23 cellular contexts compared by ENCODE assay signal in the genomic region with DNA sequence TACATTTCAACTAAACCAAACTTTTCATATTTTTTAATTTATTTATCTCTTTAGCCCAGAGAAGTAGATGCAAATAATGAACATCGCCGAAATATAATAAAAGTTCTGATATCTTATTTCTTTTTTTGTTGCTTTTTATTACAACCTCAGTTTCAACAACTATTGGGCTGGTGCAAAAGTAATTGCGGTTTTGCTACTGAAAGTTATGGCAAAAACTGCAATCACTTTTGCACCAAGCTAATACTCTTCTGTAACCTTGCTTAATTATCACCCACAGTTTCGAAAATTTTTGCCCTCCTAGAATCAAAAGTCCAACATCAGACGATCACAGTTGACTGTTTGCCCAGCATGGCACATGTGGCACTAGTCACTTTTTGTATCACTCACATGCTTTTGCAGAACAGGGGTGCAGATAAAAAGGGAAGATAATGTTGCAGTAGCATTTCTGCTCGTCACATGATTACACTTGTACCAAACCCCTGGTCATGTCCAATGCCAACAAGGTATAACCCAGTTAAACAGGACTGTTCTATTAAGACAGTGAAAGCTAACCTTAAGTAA.
DNase-seq lines count a peak whose midpoint lies in the region; ATAC-seq, FAIRE-seq and TF ChIP-seq lines count a peak whose summit lies in the region.
"Had no signal": no experiment of that assay in that cellular context is flagged by ENCODE, and none has a peak within 500 bp of the region (broad histone marks: within the 10 kb centered on the region; RNA-seq: fewer than 3 reads in every experiment).

No MANE protein-coding gene starts in this region.

- H3K27ac ChIP-seq in K562 (ENCODE audit: extremely low read depth, low read depth, low read length) = no peak overlapping the region
- H3K27ac ChIP-seq in kidney (ENCODE audit: low read depth in 2 of 2, low read length in 2 of 2) = no peak overlapping the region
- H3K27ac ChIP-seq in small intestine (ENCODE audit: low read depth in 1 of 2, low read length in 1 of 2) = no peak overlapping the region
- H3K27ac ChIP-seq: A549; BLaER1 treated with 17β-estradiol and CSF1 and Interleukin-3, amounts not matched to agents 10 nM and 100 nM had no signal

- POLR2A ChIA-PET in HEK293T (lab: Yijun Ruan, JAX) (no interaction called here), K562 (lab: Yijun Ruan, JAX) (no interaction called here)

- no peak for DNase-seq in HEK293T (ENCODE audit: extremely low spot score)
- no peak for DNase-seq in K562 (ENCODE audit: extremely low read depth in 1 of 4, low spot score in 3 of 4)
- DNase-seq in kidney = no peak
- DNase-seq in small intestine = peak; percentile 2
- no peak for DNase-seq in activated CD4-positive, alpha-beta T cell treated with anti-CD3 and anti-CD28 coated beads, Interleukin-2, amount 50 U/mL, for 1 hour
- no peak for DNase-seq in NCI-H2081 (lab: John Stamatoyannopoulos, UW)
- DNase-seq: 8988T; ACHN; AML-193; BE2C; Calu3; CD4-positive, alpha-beta memory T cell; COR-L47; DMS53; DMS79 treated with DMSO at 0.1 percent for 48 hours; GF-D8; GOT3 had no signal

- WGBS in K562 (ENCODE audit: insufficient coverage, low coverage, missing lambda C conversion rate) = 0% methylated on average over 6 of the region's 6 CpGs
- 48 to 75% (median 56%) methylated on average over 6 of the region's 6 CpGs for WGBS in small intestine, 3 donors

- ATAC-seq in K562 (no peak), HG03354 (IDR thresholded peaks at IDR 0.05; ENCODE audit: poor library complexity, severe bottlenecking, unreplicated experiment) (no peak)
- ATAC-seq: A549 had no signal

- no peak overlapping the region for H2AFZ ChIP-seq in K562 (ENCODE audit: low read depth, low read length)

- H3K27me3 ChIP-seq in K562 (ENCODE audit: control insufficient read depth in 2 of 2, insufficient read depth in 2 of 2, low read length in 2 of 2) (no peaks in the 10 kb centered on the region), small intestine (ENCODE audit: control insufficient read depth in 2 of 2, insufficient read depth in 2 of 2, low read length in 2 of 2) (no peaks in the 10 kb centered on the region)
- H3K27me3 ChIP-seq: BE2C; BLaER1 treated with 17β-estradiol and CSF1 and Interleukin-3, amounts not matched to agents 10 nM and 100 nM had no signal

- H3K79me2 ChIP-seq in K562 (ENCODE audit: control insufficient read depth, insufficient read depth, low read length) = no peaks in the 10 kb centered on the region

- TF ChIP-seq POLR2A in K562 (conservative IDR thresholded peaks at IDR 0.05) = no peak

- H3K9ac ChIP-seq in K562 (ENCODE audit: insufficient read depth in 1 of 2, low read depth in 2 of 2, low read length in 2 of 2) (no peak overlapping the region), kidney (ENCODE audit: low read length in 2 of 2) (no peak overlapping the region)
- H3K9ac ChIP-seq: BLaER1 treated with 17β-estradiol and CSF1 and Interleukin-3, amounts not matched to agents 10 nM and 100 nM had no signal

- H3K4me3 ChIP-seq in K562 = no peak overlapping the region
- H3K4me3 ChIP-seq in kidney (ENCODE audit: low read length in 2 of 2) = no peak overlapping the region
- no peak overlapping the region for H3K4me3 ChIP-seq in small intestine (ENCODE audit: low read depth in 1 of 2, low read length in 2 of 2)
- H3K4me3 ChIP-seq: A549; BLaER1 treated with 17β-estradiol and CSF1 and Interleukin-3, amounts not matched to agents 10 nM and 100 nM; HAP-1 had no signal

- in situ Hi-C loops in K562 (cut with MboI) = no loop called here

- H3K9me3 ChIP-seq in K562 (replicated peaks; ENCODE audit: control insufficient read depth, insufficient read depth, low read depth, low read length) (no peaks in the 10 kb centered on the region), kidney (ENCODE audit: control insufficient read depth in 1 of 2, low read length in 2 of 2) (no peaks in the 10 kb centered on the region), small intestine (ENCODE audit: control insufficient read depth, low read depth) (no peaks in the 10 kb centered on the region)
- H3K9me3 ChIP-seq: A549; BE2C; BLaER1 treated with 17β-estradiol and CSF1 and Interleukin-3, amounts not matched to agents 10 nM and 100 nM; HAP-1 had no signal

- CTCF ChIA-PET in HEK293T (lab: Yijun Ruan, JAX) (no interaction called here), K562 (lab: Yijun Ruan, JAX; ENCODE audit: low intra/inter-chr PET ratio) (no interaction called here)

- H3K36me3 ChIP-seq in K562 (ENCODE audit: control insufficient read depth, insufficient read depth, low read length) = no peaks in the 10 kb centered on the region
- no peaks in the 10 kb centered on the region for H3K36me3 ChIP-seq in kidney (ENCODE audit: control insufficient read depth in 1 of 2, insufficient read depth in 2 of 2, low read length in 2 of 2)
- no peaks in the 10 kb centered on the region for H3K36me3 ChIP-seq in small intestine (ENCODE audit: control insufficient read depth in 2 of 2, insufficient read depth in 2 of 2, low read length in 2 of 2)
- H3K36me3 ChIP-seq: BE2C; BLaER1 treated with 17β-estradiol and CSF1 and Interleukin-3, amounts not matched to agents 10 nM and 100 nM; HAP-1 had no signal

- BruUV-seq in K562 (replicated peaks; lab: Mats Ljungman, UMichigan) = no TSS peak

- TF ChIP-seq RAD21 in K562 (CRISPR knock-in tag; conservative IDR thresholded peaks at IDR 0.05 in 1 of 2, IDR thresholded peaks at IDR 0.05 in 1 of 2) = no peak

- no peak overlapping the region for H3K4me2 ChIP-seq in K562 (ENCODE audit: insufficient read depth, low read length)
- H3K4me2 ChIP-seq: A549; BLaER1 treated with 17β-estradiol and CSF1 and Interleukin-3, amounts not matched to agents 10 nM and 100 nM had no signal

- no peaks in the 10 kb centered on the region for H3K4me1 ChIP-seq in K562 (replicated peaks in 1 of 2; ENCODE audit: control insufficient read depth in 2 of 2, insufficient read depth in 2 of 2, low read length in 2 of 2)
- H3K4me1 ChIP-seq in kidney (ENCODE audit: control insufficient read depth in 1 of 2, insufficient read depth in 1 of 2, low read depth in 1 of 2, low read length in 2 of 2) = no peaks in the 10 kb centered on the region
- no peaks in the 10 kb centered on the region for H3K4me1 ChIP-seq in small intestine (ENCODE audit: control insufficient read depth in 2 of 2, insufficient read depth in 1 of 2, low read depth in 1 of 2, low read length in 1 of 2)
- H3K4me1 ChIP-seq: A549; BE2C; BLaER1 treated with 17β-estradiol and CSF1 and Interleukin-3, amounts not matched to agents 10 nM and 100 nM; HAP-1 had no signal

- intact Hi-C loops in K562 (cut with micrococcal nuclease) (no loop called here), kidney (cut with DNase I) (no loop called here)

- TF ChIP-seq CTCF in K562 (IDR thresholded peaks at IDR 0.05 in 2 of 3, conservative IDR thresholded peaks at IDR 0.05 in 1 of 3; ENCODE audit: insufficient read depth in 2 of 3, low read depth in 1 of 3, low read length in 3 of 3) (no peak), kidney (IDR thresholded peaks at IDR 0.05; ENCODE audit: borderline replicate concordance, extremely low read depth, insufficient read depth) (no peak)

- no peaks in the 10 kb centered on the region for H4K20me1 ChIP-seq in K562 (replicated peaks; ENCODE audit: control insufficient read depth, insufficient read depth, low read length)
- H4K20me1 ChIP-seq: BLaER1 treated with 17β-estradiol and CSF1 and Interleukin-3, amounts not matched to agents 10 nM and 100 nM had no signal

- no peak for FAIRE-seq in K562 (lab: Jason Lieb, UNC)
- peak; percentile 15 for FAIRE-seq in kidney (lab: Jason Lieb, UNC)
- no peak for FAIRE-seq in small intestine (lab: Jason Lieb, UNC)
- FAIRE-seq: A549, GM12892, H54 had no signal

- H3K9me1 ChIP-seq in K562 (ENCODE audit: control insufficient read depth, insufficient read depth, low read length) = no peaks in the 10 kb centered on the region

- TF ChIP-seq EP300 in K562 (IDR thresholded peaks at IDR 0.05; ENCODE audit: low read length) = no peak

TF ChIP-seq in HEK293T, 16 proteins besides CTCF, POLR2A, EP300 and RAD21:
- TF ChIP-seq ELF4 (IDR thresholded peaks at IDR 0.05) = peak; percentile 59; the same call in 1 of the 2 replicates
- TF ChIP-seq, protein P1, sequence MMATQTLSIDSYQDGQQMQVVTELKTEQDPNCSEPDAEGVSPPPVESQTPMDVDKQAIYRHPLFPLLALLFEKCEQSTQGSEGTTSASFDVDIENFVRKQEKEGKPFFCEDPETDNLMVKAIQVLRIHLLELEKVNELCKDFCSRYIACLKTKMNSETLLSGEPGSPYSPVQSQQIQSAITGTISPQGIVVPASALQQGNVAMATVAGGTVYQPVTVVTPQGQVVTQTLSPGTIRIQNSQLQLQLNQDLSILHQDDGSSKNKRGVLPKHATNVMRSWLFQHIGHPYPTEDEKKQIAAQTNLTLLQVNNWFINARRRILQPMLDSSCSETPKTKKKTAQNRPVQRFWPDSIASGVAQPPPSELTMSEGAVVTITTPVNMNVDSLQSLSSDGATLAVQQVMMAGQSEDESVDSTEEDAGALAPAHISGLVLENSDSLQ (IDR thresholded peaks at IDR 0.05) = no peak
TF ChIP-seq in HEK293T: peak in this region for 1.

TF ChIP-seq in K562, 482 proteins besides CTCF, POLR2A, EP300 and RAD21 (continues in another document):
- TF ChIP-seq, protein P2, sequence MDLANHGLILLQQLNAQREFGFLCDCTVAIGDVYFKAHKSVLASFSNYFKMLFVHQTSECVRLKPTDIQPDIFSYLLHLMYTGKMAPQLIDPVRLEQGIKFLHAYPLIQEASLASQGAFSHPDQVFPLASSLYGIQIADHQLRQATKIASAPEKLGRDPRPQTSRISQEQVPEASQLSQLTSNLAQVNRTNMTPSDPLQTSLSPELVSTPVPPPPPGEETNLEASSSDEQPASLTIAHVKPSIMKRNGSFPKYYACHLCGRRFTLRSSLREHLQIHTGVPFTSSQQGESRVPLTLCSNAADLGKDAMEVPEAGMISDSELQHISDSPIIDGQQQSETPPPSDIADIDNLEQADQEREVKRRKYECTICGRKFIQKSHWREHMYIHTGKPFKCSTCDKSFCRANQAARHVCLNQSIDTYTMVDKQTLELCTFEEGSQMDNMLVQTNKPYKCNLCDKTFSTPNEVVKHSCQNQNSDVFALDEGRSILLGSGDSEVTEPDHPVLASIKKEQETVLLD (IDR thresholded peaks at IDR 0.05) = no peak
